ENCODE assay signal across 8 cellular contexts in genomic region chr7:22452142-22452763, GRCh38. TPM values are rescaled to one million over a fixed set of nuclear protein-coding genes. Genes with fewer than 3 reads are reported as not detected.
DNase-seq lines count a peak whose midpoint lies in the region; ATAC-seq and TF ChIP-seq lines count a peak whose summit lies in the region.

No MANE protein-coding gene starts in this region.

- DNase-seq in GM03348 (ENCODE audit: low spot score) (peak; percentile 75), MCF 10A (ENCODE audit: unreplicated experiment) (peak; percentile 52), inferior parietal cortex (ENCODE audit: extremely low spot score) (peak; percentile 74), vagina (ENCODE audit: extremely low spot score in 2 of 2) (no peak)
- peak; percentile 65 for DNase-seq in stimulated activated CD4-positive, alpha-beta T cell treated with anti-CD3 and anti-CD28 coated beads, Interleukin-15, amount 100 ng/mL, for 24 hours
- no peak for DNase-seq in activated CD4-positive, CD25-positive, alpha-beta regulatory T cell treated with anti-CD3 and anti-CD28 coated beads, Interleukin-2, amount 50 U/mL, for 72 hours

- no TSS peak for BruUV-seq in MCF 10A (replicated peaks; lab: Mats Ljungman, UMichigan)

- peaks cover 9% of the 10 kb centered on the region for H3K4me1 Mint-ChIP-seq in MCF 10A (ENCODE audit: insufficient read depth, unreplicated experiment)

- H3K4me1 ChIP-seq in Loucy (ENCODE audit: insufficient read depth, low read length, poor library complexity, severe bottlenecking) (no peaks in the 10 kb centered on the region), vagina (peaks cover 8% of the 10 kb centered on the region)

- no peaks in the 10 kb centered on the region for H3K36me3 Mint-ChIP-seq in MCF 10A (ENCODE audit: insufficient read depth, unreplicated experiment)

- no peak overlapping the region for H3K27ac Mint-ChIP-seq in MCF 10A (ENCODE audit: low read depth, unreplicated experiment)

- H3K27ac ChIP-seq in vagina: no peak overlapping the region

- H3K9me2 ChIP-seq in Loucy (replicated peaks; ENCODE audit: low read depth, low read length): no peaks in the 10 kb centered on the region

- H3K4me3 ChIP-seq in Loucy (ENCODE audit: low read length, poor library complexity, severe bottlenecking) (no peak overlapping the region), vagina (peak overlapping the region in 1 of 2 donors; percentile 21)

- no peak overlapping the region for H2AFZ ChIP-seq in Loucy (ENCODE audit: low read length)

- POLR2A ChIA-PET in MCF 10A (lab: Yijun Ruan, JAX): interaction anchor here (0.5 to 1.6 kb wide), 4 partner anchors 106 to 1690 kb away, joined by 3 read pairs; no protein-coding TSS in a partner anchor

- H3K9me3 ChIP-seq in Loucy (ENCODE audit: insufficient read depth, low read depth, low read length) (no peaks in the 10 kb centered on the region), vagina (no peaks in the 10 kb centered on the region)

- no peaks in the 10 kb centered on the region for H3K79me2 ChIP-seq in Loucy (ENCODE audit: insufficient read depth, low read length)

- ATAC-seq in GM19395 (IDR thresholded peaks at IDR 0.05; ENCODE audit: unreplicated experiment): no peak

- TF ChIP-seq CTCF in Loucy (conservative IDR thresholded peaks at IDR 0.05; ENCODE audit: low read length) (peak; percentile 77), MCF 10A (IDR thresholded peaks at IDR 0.05; ENCODE audit: unreplicated experiment) (peak; percentile 59), vagina (IDR thresholded peaks at IDR 0.05) (no peak)

- H3K9ac ChIP-seq in Loucy (ENCODE audit: low read depth, low read length, poor library complexity, severe bottlenecking): no peak overlapping the region

- no peaks in the 10 kb centered on the region for H3F3A ChIP-seq in Loucy (ENCODE audit: low read depth)

- H3K4me3 Mint-ChIP-seq in MCF 10A (ENCODE audit: unreplicated experiment): peak overlapping the region; percentile 56

- TF ChIP-seq POLR2A in vagina (IDR thresholded peaks at IDR 0.05): no peak

- H3K36me3 ChIP-seq in Loucy (ENCODE audit: insufficient read depth, low read length): no peaks in the 10 kb centered on the region
- H3K36me3 ChIP-seq in vagina: no peaks in the 10 kb centered on the region

- H3K4me2 ChIP-seq in Loucy (ENCODE audit: low read depth, low read length, poor library complexity, severe bottlenecking): no peak overlapping the region

- CTCF ChIA-PET in MCF 10A (lab: Yijun Ruan, JAX): interaction anchor here (0.7 to 1.6 kb wide), 23 partner anchors 10 to 400 kb away, joined by 3 to 10 read pairs (median 3); no protein-coding TSS in a partner anchor

- intact Hi-C loops in MCF 10A (cut with micrococcal nuclease) (loop anchor here (1.0 to 10.0 kb wide), 2 partner anchors 97 to 342 kb away; partner anchors contain the start of gene RAPGEF5), vagina (cut with DNase I) (no loop called here)

- H3K27me3 Mint-ChIP-seq in MCF 10A (ENCODE audit: insufficient read depth, unreplicated experiment): no peaks in the 10 kb centered on the region

- no peaks in the 10 kb centered on the region for H3K9me3 Mint-ChIP-seq in MCF 10A (ENCODE audit: unreplicated experiment)

- no peaks in the 10 kb centered on the region for H3K27me3 ChIP-seq in Loucy (ENCODE audit: insufficient read depth, low read length, poor library complexity, severe bottlenecking)
- H3K27me3 ChIP-seq in vagina: no peaks in the 10 kb centered on the region

- no peaks in the 10 kb centered on the region for H4K20me1 ChIP-seq in Loucy (ENCODE audit: insufficient read depth, low read length, poor library complexity, severe bottlenecking)

RNA-seq across cellular contexts. Expression of gene STEAP1B, which starts 47.7 kb away (rescaled TPM):
- total RNA-seq in MCF 10A (2022) (not detected in 2 replicates), vagina (8.8 TPM)

Comparison
In these comparisons a context has a peak if more than half of its experiments do, and no peak if none do; other contexts are left out.
1. DNase-seq: peak in GM03348 (single experiment), MCF 10A (single experiment), inferior parietal cortex (single experiment) and stimulated activated CD4-positive, alpha-beta T cell treated with anti-CD3 and anti-CD28 coated beads, Interleukin-15, amount 100 ng/mL, for 24 hours (single experiment); none in vagina (0 of 2) and activated CD4-positive, CD25-positive, alpha-beta regulatory T cell treated with anti-CD3 and anti-CD28 coated beads, Interleukin-2, amount 50 U/mL, for 72 hours (single experiment).
2. CTCF ChIP-seq: peak in Loucy (single experiment) and MCF 10A (single experiment); none in vagina (0 of 3).